ENCODE assay signal across 13 cellular contexts in genomic region chr5:156942064-156942463, GRCh38. TPM values are rescaled to one million over a fixed set of nuclear protein-coding genes. Genes with fewer than 3 reads are reported as not detected.
DNase-seq lines count a peak whose midpoint lies in the region; ATAC-seq, FAIRE-seq and TF ChIP-seq lines count a peak whose summit lies in the region.
"Had no signal": no experiment of that assay in that cellular context is flagged by ENCODE, and none has a peak within 500 bp of the region (broad histone marks: within the 10 kb centered on the region; RNA-seq: fewer than 3 reads in every experiment).

No MANE protein-coding gene starts in this region.

- H3K14ac ChIP-seq in H9 (ENCODE audit: insufficient read depth, low read length) = no peak overlapping the region

- no peak overlapping the region for H3K4me2 ChIP-seq in H9 (ENCODE audit: insufficient read depth, insufficient read length, low read length)
- H3K4me2 ChIP-seq in neural progenitor cell = no peak overlapping the region

- no peak overlapping the region for H4K5ac ChIP-seq in H9 (ENCODE audit: insufficient read length, low read depth, low read length)

- H2BK12ac ChIP-seq in H9 (ENCODE audit: insufficient read length, low read depth, low read length) = no peak overlapping the region

- no peak overlapping the region for H2BK20ac ChIP-seq in H9 (ENCODE audit: low read depth, low read length, poor library complexity, severe bottlenecking)

- H3K27me3 Mint-ChIP-seq in H9 (ENCODE audit: low read depth) (no peaks in the 10 kb centered on the region; the same call in 1 of the 2 replicates), neural progenitor cell (ENCODE audit: insufficient read depth, low read depth) (no peaks in the 10 kb centered on the region)

- intact Hi-C loops in cardiac septum (cut with DNase I) = no loop called here

- H4K8ac ChIP-seq in H9 (replicated peaks; ENCODE audit: insufficient read length, low read depth, low read length) = no peak overlapping the region

- H3K36me3 Mint-ChIP-seq in H9 (ENCODE audit: insufficient read depth in 1 of 3, low read depth in 3 of 3) (peaks cover 13 to 15% (median 13%) of the 10 kb centered on the region in 3 experiments), neural progenitor cell (peaks cover 4% of the 10 kb centered on the region)

- no peaks in the 10 kb centered on the region for H3K23me2 ChIP-seq in H9 (ENCODE audit: insufficient read length, low read depth, low read length, poor library complexity, severe bottlenecking)

- peak; percentile 21 for DNase-seq in NOMO-1 treated with DMSO at 0.1 percent for 48 hours (lab: John Stamatoyannopoulos, UW; ENCODE audit: unreplicated experiment)
- no peak for DNase-seq in NOMO-1 treated with dmso at 0.1 percent for 144 hours (lab: John Stamatoyannopoulos, UW; ENCODE audit: unreplicated experiment)
- no peak for DNase-seq in H9
- DNase-seq in neural progenitor cell (ENCODE audit: low spot score) = peak; percentile 9
- no peak for DNase-seq in H54 (ENCODE audit: insufficient read length, low spot score)
- no peak for DNase-seq in LoVo (ENCODE audit: low spot score)
- no peak for DNase-seq in cardiac septum (ENCODE audit: low spot score)
- DNase-seq: NCI-H226, upper lobe of left lung had no signal

- H3K27ac ChIP-seq in H9 (ENCODE audit: insufficient read length, low read depth, low read length) (no peak overlapping the region), neural progenitor cell (no peak overlapping the region)
- H3K27ac ChIP-seq: 22Rv1, upper lobe of left lung had no signal

- H2AFZ ChIP-seq in H9 (ENCODE audit: low read length) = no peak overlapping the region
- H2AFZ ChIP-seq in neural progenitor cell (replicated peaks) = no peak overlapping the region

- H3K23ac ChIP-seq in H9 (ENCODE audit: insufficient read length, low read depth, low read length) = no peak overlapping the region

- H3K18ac ChIP-seq in H9 (ENCODE audit: insufficient read length, low read depth, low read length) = no peak overlapping the region

- TF ChIP-seq CTCF in H9 (conservative IDR thresholded peaks at IDR 0.05) (no peak), neural progenitor cell (IDR thresholded peaks at IDR 0.05) (no peak)

- H4K20me1 ChIP-seq in H9 (ENCODE audit: control insufficient read depth, insufficient read depth, insufficient read length) (no peaks in the 10 kb centered on the region), neural progenitor cell (ENCODE audit: low read depth) (no peaks in the 10 kb centered on the region)

- no peak for FAIRE-seq in H54 (lab: Jason Lieb, UNC)
- FAIRE-seq: islet of Langerhans had no signal

- no peaks in the 10 kb centered on the region for H3K9me3 ChIP-seq in H9 (ENCODE audit: control insufficient read depth, low read depth, low read length)
- no peaks in the 10 kb centered on the region for H3K9me3 ChIP-seq in neural progenitor cell (ENCODE audit: low read depth)
- H3K9me3 ChIP-seq: upper lobe of left lung had no signal

- no peak overlapping the region for H3K4me3 ChIP-seq in neural progenitor cell
- H3K4me3 ChIP-seq: upper lobe of left lung had no signal

- H3K9me3 Mint-ChIP-seq in H9 = peaks cover 15 to 19% of the 10 kb centered on the region in 2 experiments
- peaks cover 10% of the 10 kb centered on the region for H3K9me3 Mint-ChIP-seq in neural progenitor cell
- H3K9me3 Mint-ChIP-seq: dendritic cell treated with granulocyte-macrophage colony-stimulating factor and Interleukin-4, amounts not matched to agents 40 ng/mL and 50 ng/mL, for 4 days had no signal

- H3K4me3 Mint-ChIP-seq in H9 = no peak overlapping the region
- no peak overlapping the region for H3K4me3 Mint-ChIP-seq in neural progenitor cell
- H3K4me3 Mint-ChIP-seq: dendritic cell treated with granulocyte-macrophage colony-stimulating factor and Interleukin-4, amounts not matched to agents 40 ng/mL and 50 ng/mL, for 4 days had no signal

- no peak overlapping the region for H2BK120ac ChIP-seq in H9 (ENCODE audit: low read depth, low read length, poor library complexity, severe bottlenecking)

- H3K4me1 ChIP-seq in H9 (ENCODE audit: insufficient read depth, low read length) = no peaks in the 10 kb centered on the region
- peaks cover 4% of the 10 kb centered on the region for H3K4me1 ChIP-seq in neural progenitor cell
- H3K4me1 ChIP-seq: upper lobe of left lung had no signal

- H2AK5ac ChIP-seq in H9 (ENCODE audit: insufficient read length, low read length) = no peak overlapping the region

- H3K4ac ChIP-seq in H9 (ENCODE audit: low read depth, low read length) = no peak overlapping the region

- H3K56ac ChIP-seq in H9 (ENCODE audit: insufficient read length, low read depth, low read length) = no peak overlapping the region

- H4K91ac ChIP-seq in H9 (ENCODE audit: insufficient read length, low read depth, low read length) = no peak overlapping the region

- no peak overlapping the region for H3K9ac ChIP-seq in H9 (ENCODE audit: extremely low read depth, insufficient read length, low read length)
- H3K9ac ChIP-seq in neural progenitor cell = no peak overlapping the region

- H3K27ac Mint-ChIP-seq in H9 = peak overlapping the region in 2 of 3 experiments; percentile 29 to 45; a peak in 2 of 7 replicates
- H3K27ac Mint-ChIP-seq in neural progenitor cell = no peak overlapping the region
- H3K27ac Mint-ChIP-seq: dendritic cell treated with granulocyte-macrophage colony-stimulating factor and Interleukin-4, amounts not matched to agents 40 ng/mL and 50 ng/mL, for 4 days had no signal

- H2BK15ac ChIP-seq in H9 (ENCODE audit: low read depth, low read length) = no peak overlapping the region

- H3K4me1 Mint-ChIP-seq in H9 = peaks cover 14 to 21% of the 10 kb centered on the region in 2 experiments
- H3K4me1 Mint-ChIP-seq in neural progenitor cell = peaks cover 4% of the 10 kb centered on the region

- H3T11ph ChIP-seq in H9 (ENCODE audit: low read length) = no peak overlapping the region

- H3K79me2 ChIP-seq in H9 (ENCODE audit: insufficient read depth, low read length) (no peaks in the 10 kb centered on the region), neural progenitor cell (ENCODE audit: low read depth) (no peaks in the 10 kb centered on the region)

- no peaks in the 10 kb centered on the region for H3K36me3 ChIP-seq in neural progenitor cell
- H3K36me3 ChIP-seq: upper lobe of left lung had no signal

- WGBS in H9 (ENCODE audit: extremely low coverage, insufficient read length, low lambda C conversion rate) = no CpG with 5 or more reads among the region's 2 CpGs

- no peak for TF ChIP-seq POLR2A in H54 (IDR thresholded peaks at IDR 0.05; ENCODE audit: low read depth, low read length)

- H3K27me3 ChIP-seq in H9 (ENCODE audit: insufficient read depth, low read length) (no peaks in the 10 kb centered on the region), neural progenitor cell (no peaks in the 10 kb centered on the region)
- H3K27me3 ChIP-seq: upper lobe of left lung had no signal

- no peaks in the 10 kb centered on the region for H3F3A ChIP-seq in neural progenitor cell (ENCODE audit: low read depth)

- H3K79me1 ChIP-seq in H9 (ENCODE audit: insufficient read depth, low read depth, low read length, poor library complexity, severe bottlenecking) = no peaks in the 10 kb centered on the region

- no peak overlapping the region for H2BK5ac ChIP-seq in H9 (ENCODE audit: insufficient read length, low read length)

- ATAC-seq in HG03565 (IDR thresholded peaks at IDR 0.05; ENCODE audit: unreplicated experiment) = peak; percentile 97

RNA-seq across cellular contexts. Expression of gene TIMD4, which starts 21.0 kb away (rescaled TPM):
- total RNA-seq in H9 (2021) = not detected in 2 replicates
- not detected in 2 replicates for total RNA-seq in neural progenitor cell (ENCODE audit: low replicate concordance)
- not detected for total RNA-seq in cardiac septum

Comparison
In these comparisons a context has a peak if more than half of its experiments do, and no peak if none do; other contexts are left out.
1. DNase-seq: peak in NOMO-1 treated with DMSO at 0.1 percent for 48 hours (single experiment) and neural progenitor cell (single experiment); none in NOMO-1 treated with dmso at 0.1 percent for 144 hours (single experiment), H9 (single experiment), H54 (single experiment), LoVo (single experiment) and cardiac septum (single experiment).